ENCODE assay signal across 23 cellular contexts in the genomic region with DNA sequence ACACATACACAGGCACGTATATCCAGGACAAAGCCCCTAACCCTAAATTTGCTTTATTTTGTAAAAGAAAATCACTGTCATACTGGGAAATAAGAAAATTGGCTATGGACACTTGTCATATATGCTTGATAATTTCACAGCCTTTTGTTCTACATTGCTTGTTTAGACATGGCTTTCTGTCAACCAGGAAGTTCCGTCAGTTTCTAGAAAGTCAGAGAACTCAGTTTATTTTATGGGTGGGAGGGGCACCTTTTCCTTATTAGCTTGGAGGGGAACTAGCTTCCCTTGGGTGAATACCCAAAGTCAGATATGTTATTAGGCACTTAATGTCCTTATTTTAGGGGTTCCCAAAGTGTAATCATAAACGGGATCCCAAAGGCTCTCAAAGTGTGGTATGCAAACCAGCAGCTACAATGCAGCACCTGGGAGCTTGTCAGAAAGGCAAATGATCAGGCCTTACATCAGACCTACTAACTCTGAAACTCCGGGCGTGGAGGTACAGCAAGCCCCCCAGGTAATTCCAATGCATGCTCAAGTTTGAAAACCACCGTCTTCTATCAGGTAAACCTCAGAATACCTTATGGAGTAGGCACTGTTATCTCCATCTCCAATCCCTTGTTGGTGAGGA. TPM values are rescaled to one million over a fixed set of nuclear protein-coding genes. Genes with fewer than 3 reads are reported as not detected.
DNase-seq lines count a peak whose midpoint lies in the region; ATAC-seq and TF ChIP-seq lines count a peak whose summit lies in the region.
"Had no signal": no experiment of that assay in that cellular context is flagged by ENCODE, and none has a peak within 500 bp of the region (broad histone marks: within the 10 kb centered on the region; RNA-seq: fewer than 3 reads in every experiment).

No MANE protein-coding gene starts in this region.

- H3K27ac ChIP-seq in VCaP: peak overlapping the region; percentile 73
- H3K27ac ChIP-seq in substantia nigra (ENCODE audit: low read depth, low read length, poor library complexity, severe bottlenecking): no peak overlapping the region
- H3K27ac ChIP-seq: C4-2B, RWPE1 had no signal

- no peak overlapping the region for H3K27ac Mint-ChIP-seq in chondrocyte (ENCODE audit: unreplicated experiment)
- H3K27ac Mint-ChIP-seq: CD8-positive, alpha-beta memory T cell had no signal

- intact Hi-C loops in head of caudate nucleus (cut with DNase I): no loop called here

- DNase-seq in NCI-H526 (lab: John Stamatoyannopoulos, UW): peak; percentile 27 to 66
- no peak for DNase-seq in chondrocyte (ENCODE audit: low spot score)
- no peak for DNase-seq in head of caudate nucleus
- DNase-seq in CD1c-positive myeloid dendritic cell (ENCODE audit: extremely low spot score): no peak
- DNase-seq in substantia nigra (lab: John Stamatoyannopoulos, UW): no peak
- DNase-seq: CD8-positive, alpha-beta memory T cell; DMS79 treated with DMSO at 0.1 percent for 48 hours; KBM-7; NCI-H1092; NCI-H1417 treated with DMSO at 0.1 percent for 48 hours; NCI-H187; NCI-H2171 treated with DMSO at 0.1 percent for 48 hours; NCI-H345; NCI-H510A treated with DMSO at 0.1 percent for 48 hours; NCI-H82; NK-92 treated with Interleukin-12 subunit alpha and Interleukin-12 subunit beta, amount 100 ng/mL, for 24 hours; SHP77 treated with DMSO at 0.1 percent for 48 hours had no signal

- H3K36me3 Mint-ChIP-seq in chondrocyte (ENCODE audit: low read depth): no peaks in the 10 kb centered on the region
- H3K36me3 Mint-ChIP-seq: CD8-positive, alpha-beta memory T cell had no signal

- ATAC-seq in GM19328 (IDR thresholded peaks at IDR 0.05; ENCODE audit: unreplicated experiment): peak; percentile 52

- peaks cover 6% of the 10 kb centered on the region for H3K27me3 Mint-ChIP-seq in chondrocyte (ENCODE audit: low read depth)
- H3K27me3 Mint-ChIP-seq: CD8-positive, alpha-beta memory T cell had no signal

- TF ChIP-seq CTCF in VCaP (conservative IDR thresholded peaks at IDR 0.05) (no peak), chondrocyte (IDR thresholded peaks at IDR 0.05) (no peak)

- H3K4me1 Mint-ChIP-seq in chondrocyte (ENCODE audit: low read depth): no peaks in the 10 kb centered on the region
- H3K4me1 Mint-ChIP-seq: CD8-positive, alpha-beta memory T cell had no signal

- no peak overlapping the region for H3K4me3 Mint-ChIP-seq in chondrocyte (ENCODE audit: unreplicated experiment)
- H3K4me3 Mint-ChIP-seq: CD8-positive, alpha-beta memory T cell had no signal

- no peaks in the 10 kb centered on the region for H3K9me3 Mint-ChIP-seq in chondrocyte (ENCODE audit: low read depth)

RNA-seq across cellular contexts. Expression of a gene that starts 50.1 kb away (rescaled TPM):
- total RNA-seq in chondrocyte: not detected in 3 replicates
- total RNA-seq: A673; CD8-positive, alpha-beta memory T cell; T-helper 1 cell treated with Interleukin-12 subunit alpha and Interleukin-12 subunit beta and Interleukin-4 antibody, amounts not matched to agents 30 ng/mL and 1 ng/mL, for 36 hours had no signal

Comparison
In these comparisons a context has a peak if more than half of its experiments do, and no peak if none do; other contexts are left out.
1. DNase-seq: peak in NCI-H526 (2 of 2); none in chondrocyte (single experiment), head of caudate nucleus (0 of 42), CD1c-positive myeloid dendritic cell (single experiment) and substantia nigra (0 of 49).